7 cellular contexts compared by ENCODE assay signal in the genomic region with DNA sequence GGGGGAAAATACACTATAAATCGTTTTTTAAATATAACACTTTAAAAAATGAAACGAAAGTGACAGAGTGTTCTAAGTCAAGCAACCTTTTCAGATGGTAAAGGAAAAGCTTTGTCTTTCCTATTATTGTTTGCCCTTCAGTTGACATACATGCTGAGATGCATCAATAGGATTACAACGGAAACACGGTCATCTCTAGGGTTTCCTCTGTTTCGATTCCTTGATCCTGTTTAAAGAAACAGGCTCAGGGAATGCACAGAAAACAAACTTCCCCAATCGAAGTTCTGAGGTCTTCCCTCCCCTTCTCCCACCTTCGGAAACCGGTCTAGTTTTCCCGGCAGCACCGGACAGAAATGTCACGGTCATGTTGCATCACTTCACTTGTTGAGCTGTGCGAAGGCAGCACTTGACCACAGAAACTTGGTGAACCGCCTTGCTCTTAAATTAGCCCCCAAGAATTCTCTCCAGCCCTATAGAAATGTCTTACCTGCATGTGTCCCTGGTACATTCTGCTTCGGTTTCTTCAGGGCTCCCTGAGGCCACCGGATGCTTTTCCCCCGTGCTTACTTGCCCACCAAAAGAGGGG. TPM values are rescaled to one million over a fixed set of nuclear protein-coding genes. Genes with fewer than 3 reads are reported as not detected.
DNase-seq lines count a peak whose midpoint lies in the region; ATAC-seq and TF ChIP-seq lines count a peak whose summit lies in the region.

No MANE protein-coding gene starts in this region.

- ATAC-seq in GM18858 (IDR thresholded peaks at IDR 0.05; ENCODE audit: unreplicated experiment) (peak; percentile 38), GM21619 (IDR thresholded peaks at IDR 0.05; ENCODE audit: unreplicated experiment) (peak; percentile 49)

- TF ChIP-seq CTCF in mammary epithelial cell (conservative IDR thresholded peaks at IDR 0.05 in 1 of 2, IDR thresholded peaks at IDR 0.05 in 1 of 2; ENCODE audit: extremely low read depth in 1 of 2, insufficient read depth in 1 of 2, low read depth in 1 of 2, low read length in 2 of 2) = no peak
- TF ChIP-seq CTCF in stomach (IDR thresholded peaks at IDR 0.05) = no peak

- H3K4me3 ChIP-seq in MG63 (peak overlapping the region; percentile 35), mammary epithelial cell (replicated peaks in 1 of 3; ENCODE audit: insufficient read depth in 1 of 3, low read depth in 2 of 3, low read length in 3 of 3) (peak overlapping the region; percentile 38 to 72 (median 61)), stomach (peak overlapping the region; percentile 30 to 53 (median 44))

- CTCF ChIA-PET in mammary epithelial cell (lab: Charles Lee; ENCODE audit: low non-redundant PET) = no interaction called here

- peaks cover 15% of the 10 kb centered on the region for H3K4me1 ChIP-seq in mammary epithelial cell (ENCODE audit: insufficient read depth, low read length)
- peaks cover 0 to 13% (median 9%) of the 10 kb centered on the region in 4 donors for H3K4me1 ChIP-seq in stomach

- 6% methylated on average over 16 of the region's 16 CpGs for WGBS in mammary epithelial cell (ENCODE audit: low coverage, missing lambda C conversion rate)
- 2 to 7% (median 4%) methylated on average over 14 to 16 of the region's 16 CpGs for WGBS in stomach, 5 donors

- TF ChIP-seq EP300 in stomach (IDR thresholded peaks at IDR 0.05) = no peak

- H3K27ac ChIP-seq in mammary epithelial cell (ENCODE audit: insufficient read depth, low read depth, low read length) (no peak overlapping the region), stomach (no peak overlapping the region)

- H3K9me3 ChIP-seq in MG63 (peaks cover 9% of the 10 kb centered on the region; the same call in 1 of the 2 replicates), mammary epithelial cell (replicated peaks; ENCODE audit: insufficient read depth, low read length) (no peaks in the 10 kb centered on the region), stomach (no peaks in the 10 kb centered on the region)

- TF ChIP-seq POLR2A in stomach (IDR thresholded peaks at IDR 0.05) = no peak

- in situ Hi-C loops in mammary epithelial cell (cut with MboI; ENCODE audit: low sequenced_read_pairs in 2 of 2) = no loop called here

- H3K36me3 ChIP-seq in MG63 = no peaks in the 10 kb centered on the region
- H3K36me3 ChIP-seq in mammary epithelial cell (ENCODE audit: insufficient read depth, low read length) = no peaks in the 10 kb centered on the region
- H3K36me3 ChIP-seq in stomach = no peaks in the 10 kb centered on the region

- peak overlapping the region; percentile 10 for H2AFZ ChIP-seq in mammary epithelial cell (ENCODE audit: low read depth, low read length)

- H3K79me2 ChIP-seq in mammary epithelial cell (ENCODE audit: insufficient read depth, low read length) = no peaks in the 10 kb centered on the region

- no peaks in the 10 kb centered on the region for H4K20me1 ChIP-seq in mammary epithelial cell (ENCODE audit: insufficient read depth, low read length)

- H3K27me3 ChIP-seq in MG63 (peaks cover 42% of the 10 kb centered on the region), mammary epithelial cell (ENCODE audit: insufficient read depth, low read length) (no peaks in the 10 kb centered on the region), stomach (peaks cover 0 to 65% (median 22%) of the 10 kb centered on the region in 3 donors)

- no peak for DNase-seq in MG63
- DNase-seq in mammary epithelial cell = no peak
- DNase-seq in stomach = no peak
- DNase-seq in NCI-H2029 treated with DMSO at 0.1 percent for 48 hours (lab: John Stamatoyannopoulos, UW) = no peak
- DNase-seq in CD1c-positive myeloid dendritic cell (ENCODE audit: extremely low spot score) = no peak

- BruUV-seq in mammary epithelial cell (replicated peaks; lab: Mats Ljungman, UMichigan) = no TSS peak

- H3K9ac ChIP-seq in mammary epithelial cell (ENCODE audit: insufficient read depth, low read length) = no peak overlapping the region

- peak overlapping the region; percentile 82 for H3K4me2 ChIP-seq in mammary epithelial cell (ENCODE audit: insufficient read depth, low read depth, low read length)

- dilution Hi-C loops in mammary epithelial cell (cut with HindIII; ENCODE audit: low sequenced_read_pairs) = no loop called here

- intact Hi-C loops in mammary epithelial cell (cut with micrococcal nuclease) (loop anchor here (2.0 kb wide), 2 partner anchors 373 to 559 kb away; no protein-coding TSS in a partner anchor), stomach (cut with DNase I; ENCODE audit: low total_unique reads) (no loop called here)

RNA-seq across cellular contexts. Expression of a gene that starts 0.6 kb away (rescaled TPM):
- total RNA-seq in MG63 (2014; rRNA removed; shearing (Covaris generic); ENCODE audit: low replicate concordance) = not detected in 2 replicates
- total RNA-seq in mammary epithelial cell (1 to 10 TPM in 1 of 2 donors, under 1 TPM in 1; 0.83 to 7.1 TPM), stomach (1 to 10 TPM in 1 of 5 donors, not detected in 4; 2.4 TPM)
- polyA plus RNA-seq in mammary epithelial cell (0.86 TPM), stomach (under 1 TPM in 1 of 3 donors, not detected in 2; 0.08 TPM)
- not detected for polyA minus RNA-seq in mammary epithelial cell
